Comparison of ENCODE assay signal across 12 cellular contexts in the genomic region with DNA sequence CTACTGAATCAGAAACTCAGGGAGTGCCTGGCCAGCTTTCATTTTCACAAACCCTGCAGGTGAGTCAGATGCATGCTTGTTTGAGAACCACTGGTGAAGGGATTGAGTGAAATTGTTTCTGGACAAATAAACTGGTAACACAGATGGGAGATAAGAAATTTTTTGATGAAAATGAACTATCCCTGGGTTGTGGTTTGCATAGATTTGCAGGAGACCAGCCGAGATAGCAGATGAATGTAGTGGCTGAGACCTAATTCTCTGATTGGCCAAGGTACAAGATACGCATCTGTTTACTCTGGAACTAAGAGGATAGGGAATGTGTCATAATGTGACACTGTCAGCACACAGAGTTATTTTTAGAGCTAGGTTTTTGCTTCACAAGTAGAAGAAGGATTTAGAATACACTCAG.
DNase-seq lines count a peak whose midpoint lies in the region; ATAC-seq and TF ChIP-seq lines count a peak whose summit lies in the region.
"Had no signal": no experiment of that assay in that cellular context is flagged by ENCODE, and none has a peak within 500 bp of the region (broad histone marks: within the 10 kb centered on the region; RNA-seq: fewer than 3 reads in every experiment).

No MANE protein-coding gene starts in this region.

- H3K27ac ChIP-seq in gastrocnemius medialis = peak overlapping the region; percentile 69 to 85 (median 76)

- no peaks in the 10 kb centered on the region for H3K9me3 ChIP-seq in endocrine pancreas (ENCODE audit: control insufficient read depth, low read length)
- no peaks in the 10 kb centered on the region for H3K9me3 ChIP-seq in gastrocnemius medialis

- TF ChIP-seq POLR2A in gastrocnemius medialis (IDR thresholded peaks at IDR 0.05) = no peak

- in situ Hi-C loops in gastrocnemius medialis (cut with MboI; ENCODE audit: low sequenced_read_pairs in 4 of 4) = no loop called here

- H3K9ac ChIP-seq in endocrine pancreas (ENCODE audit: control insufficient read depth, insufficient read depth, low read length) = no peak overlapping the region

- intact Hi-C loops in gastrocnemius medialis (cut with DNase I; ENCODE audit: low total_unique reads) = loop anchor here (10.0 kb wide), 1 partner anchor 117 kb away; the partner anchor contains the start of gene NOCT

- H3K27me3 ChIP-seq in endocrine pancreas (ENCODE audit: control insufficient read depth, insufficient read depth, low read length) = no peaks in the 10 kb centered on the region
- H3K27me3 ChIP-seq in gastrocnemius medialis = no peaks in the 10 kb centered on the region

- DNase-seq in NCI-H510A treated with DMSO at 0.1 percent for 48 hours (lab: John Stamatoyannopoulos, UW) (peak; percentile 87), NCI-H510A (lab: John Stamatoyannopoulos, UW) (no peak), NCI-H345 treated with DMSO at 0.1 percent for 48 hours (lab: John Stamatoyannopoulos, UW; ENCODE audit: unreplicated experiment) (peak; percentile 81), gastrocnemius medialis (peak in 1 of 2 donors; percentile 5), SK-N-DZ (ENCODE audit: low spot score) (no peak)
- DNase-seq in stimulated activated naive CD4-positive, alpha-beta T cell treated with Interleukin-2 at 50 U/mL for 16 hours (lab: John Stamatoyannopoulos, UW) = no peak
- DNase-seq: activated gamma-delta T cell treated with Interleukin-2 at 50 U/mL for 16 hours; CD4-positive, CD25-positive, alpha-beta regulatory T cell; left colon; RPMI8226 had no signal

- H3K36me3 ChIP-seq in endocrine pancreas (ENCODE audit: control insufficient read depth, insufficient read depth, low read length) (no peaks in the 10 kb centered on the region), gastrocnemius medialis (no peaks in the 10 kb centered on the region)

- TF ChIP-seq CTCF in gastrocnemius medialis (IDR thresholded peaks at IDR 0.05 in 4 of 5, conservative IDR thresholded peaks at IDR 0.05 in 1 of 5) = no peak

- ATAC-seq in gastrocnemius medialis (peak; percentile 97 to 99), HG03378 (IDR thresholded peaks at IDR 0.05; ENCODE audit: unreplicated experiment) (no peak)
- ATAC-seq: left colon had no signal

- H3K4me1 ChIP-seq in endocrine pancreas (ENCODE audit: control insufficient read depth, insufficient read depth, low read length) = peaks cover 21% of the 10 kb centered on the region
- H3K4me1 ChIP-seq in gastrocnemius medialis = peaks cover 12 to 19% of the 10 kb centered on the region in 2 donors

- H3K4me3 ChIP-seq in endocrine pancreas (ENCODE audit: control insufficient read depth, insufficient read depth, low read length) = peak overlapping the region; percentile 68
- peak overlapping the region in 2 of 4 donors; percentile 3 to 21 for H3K4me3 ChIP-seq in gastrocnemius medialis

Comparison
In these comparisons a context has a peak if more than half of its experiments do, and no peak if none do; other contexts are left out.
1. DNase-seq: peak in NCI-H510A treated with DMSO at 0.1 percent for 48 hours (single experiment) and NCI-H345 treated with DMSO at 0.1 percent for 48 hours (single experiment); none in NCI-H510A (single experiment), stimulated activated naive CD4-positive, alpha-beta T cell treated with Interleukin-2 at 50 U/mL for 16 hours (single experiment) and SK-N-DZ (single experiment).